In the genomic region with DNA sequence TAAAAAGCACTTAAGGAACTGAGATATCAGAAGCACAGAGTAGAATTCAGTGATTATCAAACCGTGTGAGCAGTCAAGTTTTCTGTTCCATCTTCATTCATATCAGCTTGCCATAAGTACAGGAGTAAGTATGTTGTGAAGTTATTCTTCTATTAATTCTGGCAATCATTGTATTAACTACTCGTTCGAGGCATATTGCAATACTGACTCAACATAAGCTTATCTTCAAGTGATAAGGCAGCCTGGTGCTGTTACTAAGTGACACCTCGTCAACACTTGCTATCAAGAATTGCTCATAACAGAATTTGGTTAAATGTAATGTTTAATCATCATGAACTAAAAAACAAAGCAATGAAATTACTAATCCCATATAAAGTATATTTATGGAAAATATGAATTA, we compare ENCODE assay signal across 19 cellular contexts.
"Had no signal": no experiment of that assay in that cellular context is flagged by ENCODE, and none has a peak within 500 bp of the region (broad histone marks: within the 10 kb centered on the region; RNA-seq: fewer than 3 reads in every experiment).

No MANE protein-coding gene starts in this region.

- H3K9ac ChIP-seq: neural progenitor cell had no signal

- H3K9me3 Mint-ChIP-seq: central memory CD8-positive, alpha-beta T cell had no signal

- H2AFZ ChIP-seq: neural progenitor cell had no signal

- H3K36me3 Mint-ChIP-seq: activated CD4-positive, alpha-beta memory T cell treated with anti-CD3 and anti-CD28 coated beads for 36 hours; neural progenitor cell; stimulated activated memory B cell treated with anti-CD40 and anti-IgM and Interleukin-4, amounts not matched to agents 10 μg/mL and 1 μg/mL and 100 μg/mL, for 72 hours had no signal

- H3K4me3 ChIP-seq: colonic mucosa, gastroesophageal sphincter, heart left ventricle, mucosa of descending colon, neural progenitor cell, thoracic aorta, upper lobe of right lung had no signal

- H3K4me1 ChIP-seq: colonic mucosa, gastroesophageal sphincter, neural progenitor cell, upper lobe of right lung had no signal

- H3K27me3 Mint-ChIP-seq: activated naive CD8-positive, alpha-beta T cell treated with anti-CD3 and anti-CD28 coated beads for 36 hours had no signal

- H3K36me3 ChIP-seq: colonic mucosa, gastroesophageal sphincter, heart left ventricle, neural progenitor cell, thoracic aorta, upper lobe of right lung had no signal

- H3K4me1 Mint-ChIP-seq: central memory CD8-positive, alpha-beta T cell; neural progenitor cell had no signal

- H3K9me3 ChIP-seq: colonic mucosa, gastroesophageal sphincter, mucosa of descending colon, thoracic aorta, upper lobe of right lung had no signal

- H3K27ac ChIP-seq: colonic mucosa, gastroesophageal sphincter, heart left ventricle, neural progenitor cell, thoracic aorta, upper lobe of right lung, VCaP had no signal

- H3K4me3 Mint-ChIP-seq: activated CD4-positive, alpha-beta memory T cell treated with anti-CD3 and anti-CD28 coated beads for 36 hours; activated naive CD8-positive, alpha-beta T cell treated with anti-CD3 and anti-CD28 coated beads for 36 hours; central memory CD8-positive, alpha-beta T cell; naive B cell; neural progenitor cell; stimulated activated memory B cell treated with anti-CD40 and anti-IgM and Interleukin-4, amounts not matched to agents 10 μg/mL and 1 μg/mL and 100 μg/mL, for 72 hours had no signal

- H3K27me3 ChIP-seq: colonic mucosa, gastroesophageal sphincter, heart left ventricle, neural progenitor cell, upper lobe of right lung had no signal

- H3K27ac Mint-ChIP-seq: activated CD4-positive, alpha-beta memory T cell treated with anti-CD3 and anti-CD28 coated beads for 36 hours; activated naive CD8-positive, alpha-beta T cell treated with anti-CD3 and anti-CD28 coated beads for 36 hours; naive B cell; neural progenitor cell; stimulated activated memory B cell treated with anti-CD40 and anti-IgM and Interleukin-4, amounts not matched to agents 10 μg/mL and 1 μg/mL and 100 μg/mL, for 72 hours had no signal

- DNase-seq: activated CD4-positive, alpha-beta memory T cell treated with anti-CD3 and anti-CD28 coated beads for 36 hours; activated effector memory CD4-positive, alpha-beta T cell treated with Interleukin-2 at 50 U/mL for 16 hours; activated naive CD8-positive, alpha-beta T cell treated with anti-CD3 and anti-CD28 coated beads for 36 hours; activated T-cell treated with anti-CD3 and anti-CD28 coated beads for 4 hours; colonic mucosa; heart left ventricle; left ventricle myocardium superior; mucosa of descending colon; naive B cell; stimulated activated CD4-positive, alpha-beta T cell treated with anti-CD3 and anti-CD28 coated beads, Interleukin-4, amount 100 ng/mL, for 24 hours; T1000; upper lobe of right lung had no signal

- H3K4me2 ChIP-seq: neural progenitor cell had no signal

- ATAC-seq: gastroesophageal sphincter; heart left ventricle; left ventricle myocardium superior; mucosa of descending colon; sciatic nerve; stimulated activated memory B cell treated with anti-CD40 and anti-IgM and Interleukin-4, amounts not matched to agents 10 μg/mL and 1 μg/mL and 100 μg/mL, for 72 hours; upper lobe of right lung had no signal
